In genomic region chrX:136607236-136607635, GRCh38 we compare ENCODE assay signal across 30 cellular contexts. TPM values are rescaled to one million over a fixed set of nuclear protein-coding genes. Genes with fewer than 3 reads are reported as not detected.
"Had no signal": no experiment of that assay in that cellular context is flagged by ENCODE, and none has a peak within 500 bp of the region (broad histone marks: within the 10 kb centered on the region; RNA-seq: fewer than 3 reads in every experiment).

No MANE protein-coding gene starts in this region.

- H3K9me3 ChIP-seq: esophagus muscularis mucosa, gastrocnemius medialis, heart left ventricle had no signal

- ATAC-seq: activated CD8-positive, alpha-beta T cell treated with anti-CD3 and anti-CD28 coated beads for 36 hours; activated T-cell treated with anti-CD3 and anti-CD28 coated beads, Interleukin-2, amount 50 U/mL, for 4 hours; effector memory CD8-positive, alpha-beta T cell; foreskin keratinocyte; gastrocnemius medialis; heart left ventricle had no signal

- H3K4me3 ChIP-seq: esophagus muscularis mucosa, gastrocnemius medialis, heart left ventricle had no signal

- H3K27ac ChIP-seq: esophagus muscularis mucosa, foreskin keratinocyte, gastrocnemius medialis, heart left ventricle had no signal

- H3K4me1 ChIP-seq: esophagus muscularis mucosa, foreskin keratinocyte, gastrocnemius medialis, heart left ventricle had no signal

- H3K9me3 Mint-ChIP-seq: activated naive CD4-positive, alpha-beta T cell treated with anti-CD3 and anti-CD28 coated beads, Interleukin-2, amount 50 U/mL, for 24 hours; activated T-cell treated with anti-CD3 and anti-CD28 coated beads, Interleukin-2, amount 50 U/mL, for 4 hours; effector memory CD8-positive, alpha-beta T cell had no signal

- H3K27me3 Mint-ChIP-seq: activated CD4-positive, alpha-beta T cell treated with anti-CD3 and anti-CD28 coated beads, Interleukin-2, amount 10 ng/mL, durations not matched to agents 7 days and 5 days; activated CD8-positive, alpha-beta T cell treated with anti-CD3 and anti-CD28 coated beads for 36 hours; activated naive CD4-positive, alpha-beta T cell treated with anti-CD3 and anti-CD28 coated beads, Interleukin-2, amount 50 U/mL, for 24 hours; activated naive CD8-positive, alpha-beta T cell treated with anti-CD3 and anti-CD28 coated beads, Interleukin-2, amount 10 ng/mL, durations not matched to agents 7 days and 5 days; effector memory CD8-positive, alpha-beta T cell had no signal

- DNase-seq: activated CD4-positive, alpha-beta T cell treated with anti-CD3 and anti-CD28 coated beads for 4 hours; activated CD4-positive, alpha-beta T cell treated with anti-CD3 and anti-CD28 coated beads, Interleukin-2, amount 10 ng/mL, durations not matched to agents 7 days and 5 days; activated CD4-positive, alpha-beta T cell treated with anti-CD3 and anti-CD28 coated beads, Interleukin-2, amount 50 U/mL, for 4 hours; activated CD4-positive, CD25-positive, alpha-beta regulatory T cell; activated CD4-positive, CD25-positive, alpha-beta regulatory T cell treated with anti-CD3 and anti-CD28 coated beads, Interleukin-2, amount 50 U/mL, for 72 hours; activated CD8-positive, alpha-beta memory T cell treated with anti-CD3 and anti-CD28 coated beads for 24 hours; activated CD8-positive, alpha-beta T cell treated with anti-CD3 and anti-CD28 coated beads for 36 hours; activated effector memory CD4-positive, alpha-beta T cell treated with Interleukin-2 at 50 U/mL for 16 hours; activated gamma-delta T cell treated with Interleukin-2 at 50 U/mL for 16 hours; activated naive CD4-positive, alpha-beta T cell treated with Interleukin-2 at 50 U/mL for 16 hours; activated naive CD8-positive, alpha-beta T cell treated with anti-CD3 and anti-CD28 coated beads, Interleukin-2, amount 10 ng/mL, durations not matched to agents 7 days and 5 days; activated T-cell treated with anti-CD3 and anti-CD28 coated beads, Interleukin-2, amount 50 U/mL, for 4 hours; amniotic stem cell; anterior cingulate cortex; caudate nucleus; cortex of kidney; dermis blood vessel endothelial cell; effector CD4-positive, alpha-beta T cell; effector memory CD8-positive, alpha-beta T cell; erythroblast; foreskin keratinocyte; gastrocnemius medialis; glutamatergic neuron; heart left ventricle; T-helper 1 cell; T-helper 2 cell had no signal

- H3K27me3 ChIP-seq: foreskin keratinocyte, gastrocnemius medialis had no signal

- H3K36me3 Mint-ChIP-seq: activated naive CD4-positive, alpha-beta T cell treated with anti-CD3 and anti-CD28 coated beads, Interleukin-2, amount 50 U/mL, for 24 hours had no signal

- H3K36me3 ChIP-seq: esophagus muscularis mucosa, gastrocnemius medialis, heart left ventricle had no signal

- H3K27ac Mint-ChIP-seq: activated CD4-positive, alpha-beta T cell treated with anti-CD3 and anti-CD28 coated beads, Interleukin-2, amount 10 ng/mL, durations not matched to agents 7 days and 5 days; activated CD8-positive, alpha-beta T cell treated with anti-CD3 and anti-CD28 coated beads for 36 hours; activated naive CD4-positive, alpha-beta T cell treated with anti-CD3 and anti-CD28 coated beads, Interleukin-2, amount 50 U/mL, for 24 hours; activated naive CD8-positive, alpha-beta T cell treated with anti-CD3 and anti-CD28 coated beads, Interleukin-2, amount 10 ng/mL, durations not matched to agents 7 days and 5 days; effector memory CD8-positive, alpha-beta T cell had no signal

- H3K4me3 Mint-ChIP-seq: activated CD4-positive, alpha-beta T cell treated with anti-CD3 and anti-CD28 coated beads, Interleukin-2, amount 10 ng/mL, durations not matched to agents 7 days and 5 days; activated CD8-positive, alpha-beta T cell treated with anti-CD3 and anti-CD28 coated beads for 36 hours; activated naive CD8-positive, alpha-beta T cell treated with anti-CD3 and anti-CD28 coated beads, Interleukin-2, amount 10 ng/mL, durations not matched to agents 7 days and 5 days; activated T-cell treated with anti-CD3 and anti-CD28 coated beads, Interleukin-2, amount 50 U/mL, for 4 hours; effector memory CD8-positive, alpha-beta T cell had no signal

RNA-seq across cellular contexts. Expression of gene CD40LG, which starts 40.7 kb away (rescaled TPM):
- total RNA-seq: astrocyte, chondrocyte, dermis blood vessel endothelial cell, foreskin keratinocyte had no signal
